ENCODE assay signal across 1 cellular context in genomic region chr1:53693361-53693760, GRCh38.
TF ChIP-seq lines count a peak whose summit lies in the region.

No MANE protein-coding gene starts in this region.

TF ChIP-seq in WTC11, 78 proteins besides CTCF, POLR2A, EP300 and RAD21 (continued from another document):
- no peak for TF ChIP-seq IRF1 (CRISPR knock-in tag; IDR thresholded peaks at IDR 0.05)
- TF ChIP-seq HMGXB4 (CRISPR knock-in tag; IDR thresholded peaks at IDR 0.05) = no peak
